Comparison of ENCODE assay signal across 7 cellular contexts in genomic region chr10:6864142-6864541, GRCh38.
"Had no signal": no experiment of that assay in that cellular context is flagged by ENCODE, and none has a peak within 500 bp of the region (broad histone marks: within the 10 kb centered on the region; RNA-seq: fewer than 3 reads in every experiment).

No MANE protein-coding gene starts in this region.

- FAIRE-seq: HepG2, HTR-8/SVneo, K562 had no signal

- H3K4me3 ChIP-seq: K562 had no signal

- H3K4me1 Mint-ChIP-seq: IgD-negative memory B cell had no signal

- DNase-seq: IMR-90, KBM-7 had no signal

- H3K27ac ChIP-seq: HL-60 had no signal

- H3K4me3 Mint-ChIP-seq: IgD-negative memory B cell had no signal

- H3K36me3 Mint-ChIP-seq: IgD-negative memory B cell had no signal

- ATAC-seq: HepG2, K562 had no signal
